Comparison of ENCODE assay signal across 11 cellular contexts in the genomic region with DNA sequence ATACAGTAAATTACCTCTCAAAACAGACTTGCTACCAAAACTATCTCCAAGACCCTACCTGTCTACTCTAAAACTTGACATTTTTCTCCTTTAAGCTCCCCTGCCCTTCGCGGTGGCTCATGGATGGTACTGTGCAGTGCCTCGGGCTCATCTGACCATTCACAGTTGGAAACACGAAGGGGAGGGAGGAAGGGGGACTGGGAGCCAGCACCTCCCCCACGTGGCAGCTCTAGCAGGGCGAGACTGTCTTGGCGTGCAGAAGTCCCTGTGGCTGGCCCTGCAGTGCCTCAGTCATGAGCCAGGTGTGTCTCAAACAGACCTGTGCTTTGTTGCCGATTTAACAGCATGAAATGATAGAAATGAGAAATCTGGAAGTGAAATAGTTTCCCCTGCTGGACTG.
"Had no signal": no experiment of that assay in that cellular context is flagged by ENCODE, and none has a peak within 500 bp of the region (broad histone marks: within the 10 kb centered on the region; RNA-seq: fewer than 3 reads in every experiment).

No MANE protein-coding gene starts in this region.

- H3K9me3 ChIP-seq: upper lobe of right lung had no signal

- ATAC-seq: effector memory CD8-positive, alpha-beta T cell; left lung; natural killer cell; upper lobe of right lung had no signal

- H3K36me3 ChIP-seq: left lung, upper lobe of right lung had no signal

- H3K4me3 ChIP-seq: left lung, upper lobe of right lung had no signal

- H3K27ac ChIP-seq: left lung, upper lobe of right lung had no signal

- H3K27me3 ChIP-seq: left lung, upper lobe of right lung had no signal

- DNase-seq: activated CD4-positive, alpha-beta memory T cell treated with anti-CD3 and anti-CD28 coated beads, Interleukin-2, amount 10 ng/mL, durations not matched to agents 7 days and 5 days; activated gamma-delta T cell treated with Interleukin-2 at 50 U/mL for 16 hours; activated naive CD8-positive, alpha-beta T cell treated with anti-CD3 and anti-CD28 coated beads for 36 hours; activated T-cell treated with anti-CD3 and anti-CD28 coated beads, Interleukin-2, amount 50 U/mL, for 48 hours; cerebellar nuclear complex; effector memory CD8-positive, alpha-beta T cell; erythroblast; left lung; natural killer cell; stimulated activated CD4-positive, alpha-beta T cell treated with anti-CD3 and anti-CD28 coated beads, Interleukin-4, amount 100 ng/mL, for 1 hour; upper lobe of right lung had no signal

- H3K4me1 ChIP-seq: left lung, upper lobe of right lung had no signal
